Comparison of ENCODE assay signal across 17 cellular contexts in genomic region chrX:68721991-68722860, GRCh38.
DNase-seq lines count a peak whose midpoint lies in the region; ATAC-seq and TF ChIP-seq lines count a peak whose summit lies in the region.
"Had no signal": no experiment of that assay in that cellular context is flagged by ENCODE, and none has a peak within 500 bp of the region (broad histone marks: within the 10 kb centered on the region; RNA-seq: fewer than 3 reads in every experiment).

No MANE protein-coding gene starts in this region.

- DNase-seq in activated T-cell treated with anti-CD3 and anti-CD28 coated beads, Interleukin-2, amount 50 U/mL, for 24 hours, result peak; percentile 21
- no peak for DNase-seq in activated T-cell treated with anti-CD3 and anti-CD28 coated beads, Interleukin-2, amount 50 U/mL, for 48 hours
- peak; percentile 72 for DNase-seq in mesenteric fat pad (ENCODE audit: low spot score)
- DNase-seq in sigmoid colon, result peak; percentile 46
- DNase-seq in DMS79 (lab: John Stamatoyannopoulos, UW), result no peak
- DNase-seq in NCI-H1092 treated with DMSO at 0.1 percent for 48 hours (lab: John Stamatoyannopoulos, UW), result no peak
- DNase-seq: AML-193; CD4-positive, alpha-beta T cell; DMS153; GF-D8; HCEC 1CT had no signal

- H3K9me3 Mint-ChIP-seq in activated T-cell treated with anti-CD3 and anti-CD28 coated beads, Interleukin-2, amount 50 U/mL, for 24 hours, result no peaks in the 10 kb centered on the region
- H3K9me3 Mint-ChIP-seq: CD4-positive, alpha-beta T cell had no signal

- H3K4me1 ChIP-seq in sigmoid colon, result no peaks in the 10 kb centered on the region
- H3K4me1 ChIP-seq: A549 had no signal

- H3K27ac ChIP-seq in sigmoid colon, result no peak overlapping the region
- H3K27ac ChIP-seq: 22Rv1, A549, C4-2B, HL-60 had no signal

- peaks cover 24% of the 10 kb centered on the region for H3K27me3 Mint-ChIP-seq in activated T-cell treated with anti-CD3 and anti-CD28 coated beads, Interleukin-2, amount 50 U/mL, for 24 hours
- H3K27me3 Mint-ChIP-seq: CD4-positive, alpha-beta T cell had no signal

- no peak for TF ChIP-seq CTCF in sigmoid colon (IDR thresholded peaks at IDR 0.05)

- no peaks in the 10 kb centered on the region for H3K36me3 ChIP-seq in sigmoid colon

- TF ChIP-seq POLR2A in sigmoid colon (IDR thresholded peaks at IDR 0.05), result no peak

- intact Hi-C loops in sigmoid colon (cut with DNase I), result no loop called here

- no peak for ATAC-seq in HG03354 (IDR thresholded peaks at IDR 0.05; ENCODE audit: poor library complexity, severe bottlenecking, unreplicated experiment)
- ATAC-seq: A549, GM23338 had no signal

- H3K9me3 ChIP-seq in sigmoid colon, result no peaks in the 10 kb centered on the region
- H3K9me3 ChIP-seq: A549 had no signal

- no peaks in the 10 kb centered on the region for H3K27me3 ChIP-seq in sigmoid colon

- H3K4me3 Mint-ChIP-seq in activated T-cell treated with anti-CD3 and anti-CD28 coated beads, Interleukin-2, amount 50 U/mL, for 24 hours, result no peak overlapping the region
- H3K4me3 Mint-ChIP-seq: CD4-positive, alpha-beta T cell; GM23338 had no signal

- no peak overlapping the region for H3K27ac Mint-ChIP-seq in activated T-cell treated with anti-CD3 and anti-CD28 coated beads, Interleukin-2, amount 50 U/mL, for 24 hours
- H3K27ac Mint-ChIP-seq: CD4-positive, alpha-beta T cell; GM23338 had no signal

- no peaks in the 10 kb centered on the region for H3K36me3 Mint-ChIP-seq in activated T-cell treated with anti-CD3 and anti-CD28 coated beads, Interleukin-2, amount 50 U/mL, for 24 hours (ENCODE audit: low read depth)

- no peak overlapping the region for H3K4me3 ChIP-seq in sigmoid colon
- H3K4me3 ChIP-seq: A549, GM23338 had no signal

- 90 to 92% methylated on average over 16 of the region's 16 CpGs for WGBS in sigmoid colon, 2 donors

- H3K4me1 Mint-ChIP-seq in activated T-cell treated with anti-CD3 and anti-CD28 coated beads, Interleukin-2, amount 50 U/mL, for 24 hours (ENCODE audit: low read depth), result no peaks in the 10 kb centered on the region

- TF ChIP-seq EP300 in sigmoid colon (IDR thresholded peaks at IDR 0.05), result no peak

Comparison
In these comparisons a context has a peak if more than half of its experiments do, and no peak if none do; other contexts are left out.
1. DNase-seq: peak in activated T-cell treated with anti-CD3 and anti-CD28 coated beads, Interleukin-2, amount 50 U/mL, for 24 hours (single experiment), mesenteric fat pad (single experiment) and sigmoid colon (single experiment); none in activated T-cell treated with anti-CD3 and anti-CD28 coated beads, Interleukin-2, amount 50 U/mL, for 48 hours (0 of 2), DMS79 (single experiment) and NCI-H1092 treated with DMSO at 0.1 percent for 48 hours (single experiment).